In genomic region chr12:95548056-95548538, GRCh38 we compare ENCODE assay signal across 8 cellular contexts. TPM values are rescaled to one million over a fixed set of nuclear protein-coding genes. Genes with fewer than 3 reads are reported as not detected.
DNase-seq lines count a peak whose midpoint lies in the region; ATAC-seq, FAIRE-seq and TF ChIP-seq lines count a peak whose summit lies in the region.

No MANE protein-coding gene starts in this region.

- TF ChIP-seq POLR2A in K562 (conservative IDR thresholded peaks at IDR 0.05) = no peak
- no peak for TF ChIP-seq POLR2A in GM18505 (IDR thresholded peaks at IDR 0.05; ENCODE audit: borderline replicate concordance, extremely low read depth, insufficient read depth, insufficient read length)

- H3K36me3 ChIP-seq in SK-N-MC (ENCODE audit: insufficient read depth, low read length) (no peaks in the 10 kb centered on the region), K562 (ENCODE audit: control insufficient read depth, insufficient read depth, low read length) (no peaks in the 10 kb centered on the region)

- in situ Hi-C loops in K562 (cut with MboI) = no loop called here

- 0 out of 5 replicates have a peak, but pooled peaks cover 0 to 3% of the 10 kb centered on the region in 2 experiments for H3K27me3 ChIP-seq in K562 (ENCODE audit: control insufficient read depth in 2 of 2, insufficient read depth in 2 of 2, low read length in 2 of 2)

- no peak for TF ChIP-seq RAD21 in K562 (CRISPR knock-in tag; conservative IDR thresholded peaks at IDR 0.05 in 1 of 2, IDR thresholded peaks at IDR 0.05 in 1 of 2)

- H3K9me1 ChIP-seq in K562 (ENCODE audit: control insufficient read depth, insufficient read depth, low read length) = no peaks in the 10 kb centered on the region

- H3K9me3 ChIP-seq in SK-N-MC (ENCODE audit: low read depth, low read length) = peaks cover 5% of the 10 kb centered on the region; the same call in 1 of the 2 replicates
- H3K9me3 ChIP-seq in K562 (replicated peaks; ENCODE audit: control insufficient read depth, insufficient read depth, low read depth, low read length) = peaks cover 8% of the 10 kb centered on the region; the same call in 1 of the 2 replicates

- BruUV-seq in K562 (replicated peaks; lab: Mats Ljungman, UMichigan) = no TSS peak

- TF ChIP-seq EP300 in K562 (IDR thresholded peaks at IDR 0.05; ENCODE audit: low read length) = no peak

- peak overlapping the region; percentile 60 for H2AFZ ChIP-seq in K562 (ENCODE audit: low read depth, low read length)

- POLR2A ChIA-PET in K562 (lab: Yijun Ruan, JAX) = interaction anchor here (0.7 kb wide), 1 partner anchor 222 kb away, joined by 3 read pairs; no protein-coding TSS in a partner anchor

- H3K4me3 ChIP-seq in SK-N-MC (peak overlapping the region; percentile 84), K562 (peak overlapping the region; percentile 60)

- H3K9ac ChIP-seq in SK-N-MC (ENCODE audit: insufficient read length) (peak overlapping the region; percentile 66), K562 (ENCODE audit: insufficient read depth in 1 of 2, low read depth in 2 of 2, low read length in 2 of 2) (peak overlapping the region; percentile 67 to 89)

- FAIRE-seq in K562 (lab: Jason Lieb, UNC) = no peak

- no peak for DNase-seq in SK-N-MC (ENCODE audit: low read depth, low spot score)
- DNase-seq in K562 (ENCODE audit: extremely low read depth in 1 of 4, low spot score in 3 of 4) = peak; percentile 15 to 37 (median 24)
- DNase-seq in islet precursor cell = peak; percentile 75
- peak; percentile 31 for DNase-seq in stimulated activated CD4-positive, alpha-beta T cell treated with anti-CD3 and anti-CD28 coated beads, Interleukin-1b, Interleukin-23, amount 100 ng/mL, for 48 hours
- no peak for DNase-seq in CD1c-positive myeloid dendritic cell (ENCODE audit: extremely low spot score)

- no peak overlapping the region for H3K27ac ChIP-seq in SK-N-MC
- peak overlapping the region; percentile 64 for H3K27ac ChIP-seq in K562 (ENCODE audit: extremely low read depth, low read depth, low read length)

- no peaks in the 10 kb centered on the region for H4K20me1 ChIP-seq in K562 (replicated peaks; ENCODE audit: control insufficient read depth, insufficient read depth, low read length)

- TF ChIP-seq CTCF in K562 (IDR thresholded peaks at IDR 0.05 in 2 of 3, conservative IDR thresholded peaks at IDR 0.05 in 1 of 3; ENCODE audit: insufficient read depth in 2 of 3, low read depth in 1 of 3, low read length in 3 of 3) = no peak

- H3K4me1 ChIP-seq in K562 (replicated peaks in 1 of 2; ENCODE audit: control insufficient read depth in 2 of 2, insufficient read depth in 2 of 2, low read length in 2 of 2) = peaks cover 0 to 12% of the 10 kb centered on the region in 2 experiments; a peak in 3 of 5 replicates

- H3K4me2 ChIP-seq in K562 (ENCODE audit: insufficient read depth, low read length) = peak overlapping the region; percentile 74

- intact Hi-C loops in K562 (cut with micrococcal nuclease) = no loop called here

- WGBS in K562 (ENCODE audit: insufficient coverage, low coverage, missing lambda C conversion rate) = 8% methylated on average over 16 of the region's 50 CpGs

- H3K79me2 ChIP-seq in K562 (ENCODE audit: control insufficient read depth, insufficient read depth, low read length) = peaks cover 4% of the 10 kb centered on the region; the same call in 1 of the 3 replicates

- CTCF ChIA-PET in K562 (lab: Yijun Ruan, JAX; ENCODE audit: low intra/inter-chr PET ratio) = no interaction called here

- ATAC-seq in GM19438 (IDR thresholded peaks at IDR 0.05; ENCODE audit: low read depth, unreplicated experiment) (peak; percentile 17), K562 (peak; percentile 62), HG03442 (IDR thresholded peaks at IDR 0.05; ENCODE audit: unreplicated experiment) (no peak), GM18505 (IDR thresholded peaks at IDR 0.05; ENCODE audit: unreplicated experiment) (no peak)

TF ChIP-seq in K562, 482 proteins besides CTCF, POLR2A, EP300 and RAD21 (continues in another document):
- TF ChIP-seq CBX2 (IDR thresholded peaks at IDR 0.05; ENCODE audit: insufficient read depth, low read length, poor library complexity, severe bottlenecking) (no peak), FOXO4 (CRISPR knock-in tag; IDR thresholded peaks at IDR 0.05) (no peak), ZBTB17 (CRISPR knock-in tag; IDR thresholded peaks at IDR 0.05) (peak; percentile 36; the same call in 1 of the 2 replicates), FOXJ3 (CRISPR knock-in tag; IDR thresholded peaks at IDR 0.05) (no peak), U2AF1 (optimal IDR thresholded peaks at IDR 0.05; ENCODE audit: low read depth, low read length) (peak; percentile 38), L3MBTL2 (IDR thresholded peaks at IDR 0.05) (peak; percentile 34; the same call in 1 of the 2 replicates)
- TF ChIP-seq, protein P1, sequence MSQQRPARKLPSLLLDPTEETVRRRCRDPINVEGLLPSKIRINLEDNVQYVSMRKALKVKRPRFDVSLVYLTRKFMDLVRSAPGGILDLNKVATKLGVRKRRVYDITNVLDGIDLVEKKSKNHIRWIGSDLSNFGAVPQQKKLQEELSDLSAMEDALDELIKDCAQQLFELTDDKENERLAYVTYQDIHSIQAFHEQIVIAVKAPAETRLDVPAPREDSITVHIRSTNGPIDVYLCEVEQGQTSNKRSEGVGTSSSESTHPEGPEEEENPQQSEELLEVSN (IDR thresholded peaks at IDR 0.05; ENCODE audit: borderline replicate concordance in 1 of 2, extremely low read depth in 1 of 2, insufficient read depth in 1 of 2, insufficient read length in 1 of 2, low read depth in 1 of 2, low read length in 1 of 2, poor library complexity in 1 of 2, severe bottlenecking in 1 of 2) = peak; percentile 31 to 65

RNA-seq across cellular contexts. Expression of gene USP44, which starts 3.2 kb away (rescaled TPM):
- 4.8 and 8.7 TPM in 2 replicates for total RNA-seq in K562 (2011; cell fraction: chromatin; rRNA removed; ENCODE audit: low replicate concordance)
- total RNA-seq in K562 (2011; cell fraction: nucleolus; rRNA removed) = 1.4 and 1.7 TPM in 2 replicates
- total RNA-seq in K562 (2011; cell fraction: nucleoplasm; rRNA removed) = 4.2 and 8.9 TPM in 2 replicates
- 2.8 and 5.7 TPM in 2 replicates for total RNA-seq in K562 (2014; rRNA removed)
- 3.4 and 4.0 TPM in 2 replicates for total RNA-seq in K562 (2014; rRNA removed; fragmentation: Illumina TruSeq; extraction: Trizol)
- total RNA-seq in K562 (2015; rRNA removed; fragmentation: Illumina TruSeq; extraction: Trizol) = 2.1 and 3.3 TPM in 2 replicates
- 2.1 and 3.0 TPM in 2 replicates for total RNA-seq in K562 (2021)
- 3.1 and 4.2 TPM in 2 replicates for polyA plus RNA-seq in K562 (2011; rRNA removed)
- polyA plus RNA-seq in K562 (2011; cell fraction: cytosol; rRNA removed) = 0.91 and 1.9 TPM in 2 replicates
- 3.0 and 3.1 TPM in 2 replicates for polyA plus RNA-seq in K562 (2011; cell fraction: nucleus; rRNA removed)
- 1.7 and 2.8 TPM in 2 replicates for polyA plus RNA-seq in K562 (2012)
- 2.8 and 2.9 TPM in 2 replicates for polyA plus RNA-seq in K562 (2014; fragmentation: Illumina TruSeq; extraction: Trizol)
- 1 to 10 TPM; 2.1 to 2.4 TPM for polyA plus RNA-seq in K562 (2014; fragmentation: Nextera tagmentation; extraction: Ambion mirVana)
- 2.3 and 2.9 TPM in 2 replicates for polyA plus RNA-seq in K562 (2014; rRNA removed)
- polyA minus RNA-seq in K562 (2011; rRNA and poly(A)+ RNA removed) = 14.8 and 19.0 TPM in 2 replicates
- 1.4 and 1.7 TPM in 2 replicates for polyA minus RNA-seq in K562 (2011; cell fraction: cytosol; rRNA and poly(A)+ RNA removed)
- polyA minus RNA-seq in K562 (2011; cell fraction: nucleus; rRNA and poly(A)+ RNA removed) = 2.2 and 2.6 TPM in 2 replicates

Comparison
In these comparisons a context has a peak if more than half of its experiments do, and no peak if none do; other contexts are left out.
1. ATAC-seq: peak in GM19438 (single experiment) and K562 (single experiment); none in HG03442 (single experiment) and GM18505 (single experiment).
2. DNase-seq: peak in K562 (4 of 4), islet precursor cell (single experiment) and stimulated activated CD4-positive, alpha-beta T cell treated with anti-CD3 and anti-CD28 coated beads, Interleukin-1b, Interleukin-23, amount 100 ng/mL, for 48 hours (single experiment); none in SK-N-MC (single experiment) and CD1c-positive myeloid dendritic cell (single experiment).